In genomic region chr14:22065372-22065771, GRCh38 we compare ENCODE assay signal across 17 cellular contexts.
DNase-seq lines count a peak whose midpoint lies in the region; ATAC-seq and TF ChIP-seq lines count a peak whose summit lies in the region.
"Had no signal": no experiment of that assay in that cellular context is flagged by ENCODE, and none has a peak within 500 bp of the region (broad histone marks: within the 10 kb centered on the region; RNA-seq: fewer than 3 reads in every experiment).

No MANE protein-coding gene starts in this region.

- no peak for ATAC-seq in HG02870 (IDR thresholded peaks at IDR 0.05; ENCODE audit: unreplicated experiment)

- H3K4me3 Mint-ChIP-seq in activated CD4-positive, alpha-beta T cell treated with anti-CD3 and anti-CD28 coated beads, Interleukin-2, amount 10 ng/mL, durations not matched to agents 7 days and 5 days, result peak overlapping the region; percentile 41
- peak overlapping the region in 5 of 8 donors; percentile 33 to 47 (median 41) for H3K4me3 Mint-ChIP-seq in CD4-positive, alpha-beta memory T cell
- H3K4me3 Mint-ChIP-seq in activated naive CD8-positive, alpha-beta T cell treated with anti-CD3 and anti-CD28 coated beads for 36 hours, result peak overlapping the region; percentile 40
- H3K4me3 Mint-ChIP-seq: H9 had no signal

- DNase-seq in activated CD4-positive, alpha-beta T cell treated with anti-CD3 and anti-CD28 coated beads, Interleukin-2, amount 10 ng/mL, durations not matched to agents 7 days and 5 days, result no peak
- DNase-seq in activated CD4-positive, alpha-beta T cell treated with anti-CD3 and anti-CD28 coated beads, Interleukin-2, amount 50 U/mL, for 48 hours, result no peak
- DNase-seq in CD4-positive, alpha-beta memory T cell, result no peak
- DNase-seq in PC-9 (no peak), COLO829 (ENCODE audit: low spot score) (no peak), 8988T (no peak)
- no peak for DNase-seq in activated naive CD8-positive, alpha-beta T cell treated with anti-CD3 and anti-CD28 coated beads for 36 hours
- DNase-seq: EL, H9, NCI-H1436, NCI-H2029, NCI-H2171, NCI-H446, NCI-H69, SHP77 had no signal

- no peaks in the 10 kb centered on the region for H3K9me3 ChIP-seq in CD4-positive, alpha-beta memory T cell (ENCODE audit: control insufficient read depth in 1 of 2, low read length in 2 of 2)
- no peaks in the 10 kb centered on the region for H3K9me3 ChIP-seq in PC-9 (ENCODE audit: insufficient read depth, low read depth)

- 0 out of 2 replicates have a peak overlapping the region, but pooled peaks have one; percentile 33 for H2AFZ ChIP-seq in PC-9

- CTCF ChIA-PET in activated CD4-positive, alpha-beta T cell treated with anti-CD3 and anti-CD28 coated beads, Interleukin-2, amount 10 ng/mL, durations not matched to agents 7 days and 5 days (lab: Charles Lee), result no interaction called here
- CTCF ChIA-PET in CD4-positive, alpha-beta memory T cell (lab: Charles Lee; ENCODE audit: partially characterized antibody), result interaction anchor here (0.7 to 2.8 kb wide), 5 partner anchors 12 to 505 kb away, joined by 3 to 22 read pairs (median 4); no protein-coding TSS in a partner anchor
- CTCF ChIA-PET in PC-9 (lab: Charles Lee), result no interaction called here

- peaks cover 2% of the 10 kb centered on the region for H3K36me3 Mint-ChIP-seq in activated CD4-positive, alpha-beta T cell treated with anti-CD3 and anti-CD28 coated beads, Interleukin-2, amount 10 ng/mL, durations not matched to agents 7 days and 5 days (ENCODE audit: low read depth)
- no peaks in the 10 kb centered on the region for H3K36me3 Mint-ChIP-seq in CD4-positive, alpha-beta memory T cell
- peaks cover 2% of the 10 kb centered on the region for H3K36me3 Mint-ChIP-seq in activated naive CD8-positive, alpha-beta T cell treated with anti-CD3 and anti-CD28 coated beads for 36 hours

- no peak for TF ChIP-seq CTCF in PC-9 (conservative IDR thresholded peaks at IDR 0.05)

- no peaks in the 10 kb centered on the region for H3K79me2 ChIP-seq in PC-9 (ENCODE audit: low read depth)

- H3K4me1 ChIP-seq in CD4-positive, alpha-beta memory T cell (ENCODE audit: insufficient read depth, low read length), result peaks cover 13% of the 10 kb centered on the region
- no peaks in the 10 kb centered on the region for H3K4me1 ChIP-seq in PC-9 (replicated peaks; ENCODE audit: insufficient read depth)

- no peak overlapping the region for H3K4me2 ChIP-seq in PC-9

- H3K36me3 ChIP-seq in CD4-positive, alpha-beta memory T cell (ENCODE audit: insufficient read depth, low read length), result no peaks in the 10 kb centered on the region
- H3K36me3 ChIP-seq in PC-9 (ENCODE audit: low read depth), result no peaks in the 10 kb centered on the region

- no TSS peak for BruUV-seq in PC-9 (replicated peaks; lab: Mats Ljungman, UMichigan)

- H3K4me3 ChIP-seq in CD4-positive, alpha-beta memory T cell (ENCODE audit: low read length in 2 of 2), result no peak overlapping the region
- H3K4me3 ChIP-seq in PC-9, result no peak overlapping the region

- intact Hi-C loops in CD4-positive, alpha-beta memory T cell (cut with micrococcal nuclease), result loop anchor here (5.0 kb wide), 1 partner anchor 37 kb away; no protein-coding TSS in a partner anchor
- intact Hi-C loops in PC-9 (cut with micrococcal nuclease; ENCODE audit: unreplicated experiment), result no loop called here

- no peak overlapping the region for H3K27ac ChIP-seq in CD4-positive, alpha-beta memory T cell (ENCODE audit: low read depth, low read length)
- no peak overlapping the region for H3K27ac ChIP-seq in PC-9
- H3K27ac ChIP-seq: C4-2B had no signal

- POLR2A ChIA-PET in activated CD4-positive, alpha-beta T cell treated with anti-CD3 and anti-CD28 coated beads, Interleukin-2, amount 10 ng/mL, durations not matched to agents 7 days and 5 days (lab: Charles Lee), result no interaction called here
- POLR2A ChIA-PET in CD4-positive, alpha-beta memory T cell (lab: Charles Lee; ENCODE audit: partially characterized antibody), result interaction anchor here (1.0 to 1.5 kb wide), 3 partner anchors 12 to 490 kb away, joined by 3 to 5 read pairs (median 4); no protein-coding TSS in a partner anchor
- POLR2A ChIA-PET in PC-9 (lab: Charles Lee; ENCODE audit: unreplicated experiment), result no interaction called here

- H3K4me1 Mint-ChIP-seq in activated CD4-positive, alpha-beta T cell treated with anti-CD3 and anti-CD28 coated beads, Interleukin-2, amount 10 ng/mL, durations not matched to agents 7 days and 5 days, result peaks cover 42% of the 10 kb centered on the region
- peaks cover 12 to 23% (median 16%) of the 10 kb centered on the region in 4 donors for H3K4me1 Mint-ChIP-seq in CD4-positive, alpha-beta memory T cell
- peaks cover 15% of the 10 kb centered on the region for H3K4me1 Mint-ChIP-seq in activated naive CD8-positive, alpha-beta T cell treated with anti-CD3 and anti-CD28 coated beads for 36 hours

- no peaks in the 10 kb centered on the region for H3F3A ChIP-seq in PC-9 (ENCODE audit: insufficient read depth, low read depth)

- no peaks in the 10 kb centered on the region for H4K20me1 ChIP-seq in PC-9 (ENCODE audit: insufficient read depth)

- peak overlapping the region; percentile 76 for H3K27ac Mint-ChIP-seq in activated CD4-positive, alpha-beta T cell treated with anti-CD3 and anti-CD28 coated beads, Interleukin-2, amount 10 ng/mL, durations not matched to agents 7 days and 5 days
- H3K27ac Mint-ChIP-seq in CD4-positive, alpha-beta memory T cell, result peak overlapping the region in 4 of 7 donors; percentile 9 to 82 (median 63)
- peak overlapping the region; percentile 60 for H3K27ac Mint-ChIP-seq in activated naive CD8-positive, alpha-beta T cell treated with anti-CD3 and anti-CD28 coated beads for 36 hours
- H3K27ac Mint-ChIP-seq: H9 had no signal

- H3K9me3 Mint-ChIP-seq in activated CD4-positive, alpha-beta T cell treated with anti-CD3 and anti-CD28 coated beads, Interleukin-2, amount 10 ng/mL, durations not matched to agents 7 days and 5 days, result no peaks in the 10 kb centered on the region
- H3K9me3 Mint-ChIP-seq in CD4-positive, alpha-beta memory T cell, result no peaks in the 10 kb centered on the region
- no peaks in the 10 kb centered on the region for H3K9me3 Mint-ChIP-seq in activated naive CD8-positive, alpha-beta T cell treated with anti-CD3 and anti-CD28 coated beads for 36 hours
- H3K9me3 Mint-ChIP-seq: H9 had no signal

- H3K27me3 ChIP-seq in CD4-positive, alpha-beta memory T cell (ENCODE audit: insufficient read depth, low read length), result no peaks in the 10 kb centered on the region
- no peaks in the 10 kb centered on the region for H3K27me3 ChIP-seq in PC-9 (ENCODE audit: insufficient read depth, low read depth)

- no peaks in the 10 kb centered on the region for H3K27me3 Mint-ChIP-seq in activated CD4-positive, alpha-beta T cell treated with anti-CD3 and anti-CD28 coated beads, Interleukin-2, amount 10 ng/mL, durations not matched to agents 7 days and 5 days
- H3K27me3 Mint-ChIP-seq in CD4-positive, alpha-beta memory T cell, result no peaks in the 10 kb centered on the region
- H3K27me3 Mint-ChIP-seq in activated naive CD8-positive, alpha-beta T cell treated with anti-CD3 and anti-CD28 coated beads for 36 hours, result no peaks in the 10 kb centered on the region

- no peaks in the 10 kb centered on the region for H3K9me2 ChIP-seq in PC-9 (ENCODE audit: insufficient read depth)
